Comparison of ENCODE assay signal across 17 cellular contexts in the genomic region with DNA sequence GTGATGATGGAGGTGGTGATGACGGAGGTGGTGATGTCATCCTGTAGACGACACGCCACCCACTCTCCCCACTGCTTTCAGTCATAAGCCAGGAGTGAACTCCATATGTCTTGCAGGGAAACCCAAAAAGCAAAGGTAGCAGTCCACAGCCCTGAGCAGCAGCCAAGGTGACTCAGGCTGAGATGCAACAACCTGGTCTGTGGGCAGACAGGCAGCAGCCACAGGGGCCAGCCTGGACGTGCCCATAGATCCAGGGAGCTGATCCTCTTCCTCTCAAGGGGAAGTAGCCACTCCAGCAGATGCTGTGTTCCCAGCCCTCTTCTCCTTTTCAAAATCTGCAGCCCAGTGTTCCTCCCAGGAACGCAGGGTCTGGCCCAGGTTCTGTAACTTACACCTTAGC. TPM values are rescaled to one million over a fixed set of nuclear protein-coding genes. Genes with fewer than 3 reads are reported as not detected.
DNase-seq lines count a peak whose midpoint lies in the region; ATAC-seq, FAIRE-seq and TF ChIP-seq lines count a peak whose summit lies in the region.
"Had no signal": no experiment of that assay in that cellular context is flagged by ENCODE, and none has a peak within 500 bp of the region (broad histone marks: within the 10 kb centered on the region; RNA-seq: fewer than 3 reads in every experiment).

No MANE protein-coding gene starts in this region.

- POLR2A ChIA-PET in HepG2 (lab: Yijun Ruan, JAX) = no interaction called here

- H3K79me2 ChIP-seq in HepG2 (ENCODE audit: insufficient read depth, low read length) = no peaks in the 10 kb centered on the region

- peak; percentile 40 for FAIRE-seq in bronchial epithelial cell (lab: Jason Lieb, UNC)
- FAIRE-seq in HepG2 (lab: Jason Lieb, UNC) = no peak
- FAIRE-seq: G401.6 had no signal

- TF ChIP-seq EP300 in HepG2 (IDR thresholded peaks at IDR 0.05; ENCODE audit: low read depth in 2 of 2, low read length in 2 of 2) = no peak
- TF ChIP-seq EP300 in HepG2 (CRISPR knock-in tag; IDR thresholded peaks at IDR 0.05; ENCODE audit: borderline replicate concordance) = no peak

- no peak for TF ChIP-seq RAD21 in HepG2 (CRISPR knock-in tag; IDR thresholded peaks at IDR 0.05)

- H4K20me1 ChIP-seq in HepG2 (ENCODE audit: insufficient read depth, low read length) = no peaks in the 10 kb centered on the region
- H4K20me1 ChIP-seq: BLaER1 treated with 17β-estradiol and CSF1 and Interleukin-3, amounts not matched to agents 10 nM and 100 nM had no signal

- peak; percentile 8 for DNase-seq in activated effector memory CD4-positive, alpha-beta T cell treated with anti-CD3 and anti-CD28 coated beads, Interleukin-2, amount 50 U/mL, for 16 hours
- no peak for DNase-seq in activated effector memory CD4-positive, alpha-beta T cell treated with Interleukin-2 at 50 U/mL for 16 hours
- DNase-seq in bronchial epithelial cell (ENCODE audit: low read depth) = peak; percentile 87
- no peak for DNase-seq in HepG2 (ENCODE audit: low spot score)
- DNase-seq in upper lobe of right lung = no peak
- no peak for DNase-seq in AML-193 (lab: John Stamatoyannopoulos, UW)
- DNase-seq: DND-41, GM23248, NCI-H1436 treated with DMSO at 0.1 percent for 48 hours, NCI-H2029 treated with DMSO at 0.1 percent for 48 hours, NCI-H510A treated with DMSO at 0.1 percent for 48 hours, PC-9 had no signal

- TF ChIP-seq POLR2A in HepG2 (IDR thresholded peaks at IDR 0.05; ENCODE audit: insufficient read depth in 1 of 2, low read depth in 2 of 2, low read length in 2 of 2) = no peak

- no peak for ATAC-seq in HepG2
- peak; percentile 38 for ATAC-seq in upper lobe of right lung
- ATAC-seq in HG03457 (IDR thresholded peaks at IDR 0.05; ENCODE audit: unreplicated experiment) = no peak
- ATAC-seq in HG03095 (IDR thresholded peaks at IDR 0.05; ENCODE audit: unreplicated experiment) = no peak

- 0 out of 2 replicates have a peak, but pooled peaks cover 5% of the 10 kb centered on the region for H3K4me1 ChIP-seq in HepG2 (ENCODE audit: insufficient read depth, low read length)
- peaks cover 6% of the 10 kb centered on the region for H3K4me1 ChIP-seq in upper lobe of right lung

- 58% methylated on average over 5 of the region's 5 CpGs for WGBS in HepG2 (ENCODE audit: low lambda C conversion rate)

- in situ Hi-C loops in HepG2 (cut with HindIII; ENCODE audit: extremely low pct_ligation_motif_present, low pct_unique_long_range_greater_than_20kb) = no loop called here

- no peak overlapping the region for H3K4me2 ChIP-seq in HepG2 (ENCODE audit: low read depth, low read length)
- H3K4me2 ChIP-seq: PC-9 had no signal

- H3K9me3 ChIP-seq in HepG2 (ENCODE audit: low read length) (no peaks in the 10 kb centered on the region), upper lobe of right lung (no peaks in the 10 kb centered on the region)

- H2AFZ ChIP-seq in HepG2 (ENCODE audit: low read length) = no peak overlapping the region
- H2AFZ ChIP-seq: GM23248, PC-9 had no signal

- H3K36me3 ChIP-seq in bronchial epithelial cell (ENCODE audit: control insufficient read depth, insufficient read depth, low read length) (no peaks in the 10 kb centered on the region), HepG2 (replicated peaks in 1 of 2; ENCODE audit: control insufficient read depth in 1 of 2, insufficient read depth in 2 of 2, low read length in 2 of 2) (no peaks in the 10 kb centered on the region), upper lobe of right lung (no peaks in the 10 kb centered on the region)
- H3K36me3 ChIP-seq: BLaER1 treated with 17β-estradiol and CSF1 and Interleukin-3, amounts not matched to agents 10 nM and 100 nM had no signal

- no peak for TF ChIP-seq CTCF in bronchial epithelial cell (IDR thresholded peaks at IDR 0.05; ENCODE audit: insufficient read depth, low read length, severe bottlenecking)
- TF ChIP-seq CTCF in HepG2 (CRISPR knock-in tag; IDR thresholded peaks at IDR 0.05) = no peak
- no peak for TF ChIP-seq CTCF in upper lobe of right lung (IDR thresholded peaks at IDR 0.05)

- intact Hi-C loops in HepG2 (cut with micrococcal nuclease; ENCODE audit: unreplicated experiment) = no loop called here
- intact Hi-C loops in upper lobe of right lung (cut with DNase I) = no loop called here

- CTCF ChIA-PET in HepG2 (lab: Yijun Ruan, JAX; ENCODE audit: low intra/inter-chr PET ratio, low total read pairs) = no interaction called here

- no peak overlapping the region for H3K4me3 ChIP-seq in bronchial epithelial cell (ENCODE audit: low read depth, low read length)
- H3K4me3 ChIP-seq in HepG2 (replicated peaks in 1 of 3; ENCODE audit: insufficient read depth in 1 of 3, low read depth in 2 of 3, low read length in 3 of 3) = no peak overlapping the region
- no peak overlapping the region for H3K4me3 ChIP-seq in upper lobe of right lung
- H3K4me3 ChIP-seq: BLaER1 treated with 17β-estradiol and CSF1 and Interleukin-3, amounts not matched to agents 10 nM and 100 nM; GM23248; PC-9 had no signal

- H3K27me3 ChIP-seq in bronchial epithelial cell (ENCODE audit: control insufficient read depth, insufficient read depth, low read length) (no peaks in the 10 kb centered on the region), HepG2 (ENCODE audit: control insufficient read depth in 1 of 2, insufficient read depth in 2 of 2, low read length in 2 of 2) (no peaks in the 10 kb centered on the region; a peak in 1 of 5 replicates), upper lobe of right lung (no peaks in the 10 kb centered on the region)
- H3K27me3 ChIP-seq: BLaER1 treated with 17β-estradiol and CSF1 and Interleukin-3, amounts not matched to agents 10 nM and 100 nM had no signal

- no peak overlapping the region for H3K9ac ChIP-seq in HepG2 (ENCODE audit: insufficient read depth, low read depth, low read length)
- H3K9ac ChIP-seq: BLaER1 treated with 17β-estradiol and CSF1 and Interleukin-3, amounts not matched to agents 10 nM and 100 nM; GM23248 had no signal

- H3K27ac ChIP-seq in HepG2 (ENCODE audit: extremely low read length, insufficient read depth, low read length) = no peak overlapping the region
- no peak overlapping the region for H3K27ac ChIP-seq in upper lobe of right lung
- H3K27ac ChIP-seq: BLaER1 treated with 17β-estradiol and CSF1 and Interleukin-3, amounts not matched to agents 10 nM and 100 nM; GM23248; PC-9 had no signal

- BruUV-seq in HepG2 (replicated peaks; lab: Mats Ljungman, UMichigan) = no TSS peak

TF ChIP-seq in HepG2, 621 proteins besides CTCF, POLR2A, EP300 and RAD21 (continues in another document):
- no peak for TF ChIP-seq JUND (CRISPR knock-in tag; IDR thresholded peaks at IDR 0.05)
- no peak for TF ChIP-seq RARA (CRISPR knock-in tag; IDR thresholded peaks at IDR 0.05)

RNA-seq across cellular contexts. Expression of a gene that starts 17.4 kb away (rescaled TPM):
- total RNA-seq in bronchial epithelial cell (0.13 TPM in 1 of 2 replicates, not detected in the other), HepG2 (2016; rRNA removed; fragmentation: Illumina TruSeq; extraction: Trizol) (0.09 and 0.11 TPM in 2 replicates), upper lobe of right lung (78.9 TPM)
- total RNA-seq in HepG2 (2016; cell fraction: cytosol; rRNA removed; fragmentation: Illumina TruSeq; extraction: Trizol; ENCODE audit: low read depth) = 0.09 TPM in 1 of 2 replicates, not detected in the other
- total RNA-seq in HepG2 (2016; cell fraction: insoluble cytoplasmic fraction; rRNA removed; fragmentation: Illumina TruSeq; extraction: Trizol) = 0.10 and 0.13 TPM in 2 replicates
- 0.09 and 0.21 TPM in 2 replicates for total RNA-seq in HepG2 (2016; cell fraction: membrane; rRNA removed; fragmentation: Illumina TruSeq; extraction: Trizol)
- total RNA-seq in HepG2 (2016; cell fraction: nucleus; rRNA removed; fragmentation: Illumina TruSeq; extraction: Trizol) = 0.19 TPM in 1 of 2 replicates, not detected in the other
- 0.05 and 0.08 TPM in 2 replicates for polyA plus RNA-seq in HepG2 (2011; rRNA removed)
- 0.10 and 0.11 TPM in 2 replicates for polyA plus RNA-seq in HepG2 (2011; cell fraction: cytosol; rRNA removed)
- 0.28 and 0.47 TPM in 2 replicates for polyA plus RNA-seq in HepG2 (2011; cell fraction: nucleus; rRNA removed)
- 0.36 and 0.56 TPM in 2 replicates for polyA plus RNA-seq in HepG2 (2012)
- polyA plus RNA-seq in HepG2 (2016; cell fraction: cytosol; fragmentation: Illumina TruSeq; extraction: Trizol; ENCODE audit: low read depth) = 0.11 and 0.14 TPM in 2 replicates
- polyA plus RNA-seq in HepG2 (2016; cell fraction: insoluble cytoplasmic fraction; fragmentation: Illumina TruSeq; extraction: Trizol; ENCODE audit: low read depth) = 0.13 TPM in 1 of 2 replicates, not detected in the other
- polyA plus RNA-seq in HepG2 (2016; cell fraction: membrane; fragmentation: Illumina TruSeq; extraction: Trizol; ENCODE audit: low read depth) = 0.24 TPM in 1 of 2 replicates, not detected in the other
- 0.15 TPM in 1 of 2 replicates, not detected in the other for polyA plus RNA-seq in HepG2 (2016; cell fraction: nucleus; fragmentation: Illumina TruSeq; extraction: Trizol; ENCODE audit: insufficient read depth, low read depth)
- 0.06 and 1.5 TPM in 2 replicates for polyA minus RNA-seq in HepG2 (2011; rRNA and poly(A)+ RNA removed; ENCODE audit: low replicate concordance)
- polyA minus RNA-seq in HepG2 (2011; cell fraction: cytosol; rRNA and poly(A)+ RNA removed) = 0.26 TPM in 1 of 2 replicates, not detected in the other
- 0.12 and 0.26 TPM in 2 replicates for polyA minus RNA-seq in HepG2 (2011; cell fraction: nucleus; rRNA and poly(A)+ RNA removed)
- total RNA-seq: GM23248 had no signal

RNA-seq across cellular contexts. Expression of a gene that starts 41.1 kb away (rescaled TPM):
- total RNA-seq in bronchial epithelial cell = not detected in 2 replicates
- not detected in 2 replicates for total RNA-seq in HepG2 (2016; rRNA removed; fragmentation: Illumina TruSeq; extraction: Trizol)
- total RNA-seq in HepG2 (2016; cell fraction: cytosol; rRNA removed; fragmentation: Illumina TruSeq; extraction: Trizol; ENCODE audit: low read depth) = not detected in 2 replicates
- 0.17 TPM in 1 of 2 replicates, not detected in the other for total RNA-seq in HepG2 (2016; cell fraction: insoluble cytoplasmic fraction; rRNA removed; fragmentation: Illumina TruSeq; extraction: Trizol)
- total RNA-seq in HepG2 (2016; cell fraction: membrane; rRNA removed; fragmentation: Illumina TruSeq; extraction: Trizol) = not detected in 2 replicates
- not detected in 2 replicates for total RNA-seq in HepG2 (2016; cell fraction: nucleus; rRNA removed; fragmentation: Illumina TruSeq; extraction: Trizol)
- polyA plus RNA-seq in HepG2 (2011; rRNA removed) = 0.01 TPM in 1 of 2 replicates, not detected in the other
- polyA plus RNA-seq in HepG2 (2011; cell fraction: cytosol; rRNA removed) = not detected in 2 replicates
- polyA plus RNA-seq in HepG2 (2011; cell fraction: nucleus; rRNA removed) = not detected in 2 replicates
- polyA plus RNA-seq in HepG2 (2012) = 0.64 TPM in 2 replicates
- polyA plus RNA-seq in HepG2 (2016; cell fraction: cytosol; fragmentation: Illumina TruSeq; extraction: Trizol; ENCODE audit: low read depth) = not detected in 2 replicates
- polyA plus RNA-seq in HepG2 (2016; cell fraction: insoluble cytoplasmic fraction; fragmentation: Illumina TruSeq; extraction: Trizol; ENCODE audit: low read depth) = not detected in 2 replicates
- polyA plus RNA-seq in HepG2 (2016; cell fraction: membrane; fragmentation: Illumina TruSeq; extraction: Trizol; ENCODE audit: low read depth) = not detected in 2 replicates
- not detected in 2 replicates for polyA plus RNA-seq in HepG2 (2016; cell fraction: nucleus; fragmentation: Illumina TruSeq; extraction: Trizol; ENCODE audit: insufficient read depth, low read depth)
- polyA minus RNA-seq in HepG2 (2011; rRNA and poly(A)+ RNA removed; ENCODE audit: low replicate concordance) = not detected in 2 replicates
- not detected in 2 replicates for polyA minus RNA-seq in HepG2 (2011; cell fraction: cytosol; rRNA and poly(A)+ RNA removed)
- not detected in 2 replicates for polyA minus RNA-seq in HepG2 (2011; cell fraction: nucleus; rRNA and poly(A)+ RNA removed)
- total RNA-seq in upper lobe of right lung = 0.69 TPM
- total RNA-seq: A172, GM23248, PC-9 had no signal

Comparison
In these comparisons a context has a peak if more than half of its experiments do, and no peak if none do; other contexts are left out.
1. DNase-seq: peak in activated effector memory CD4-positive, alpha-beta T cell treated with anti-CD3 and anti-CD28 coated beads, Interleukin-2, amount 50 U/mL, for 16 hours (single experiment) and bronchial epithelial cell (single experiment); none in activated effector memory CD4-positive, alpha-beta T cell treated with Interleukin-2 at 50 U/mL for 16 hours (single experiment), HepG2 (single experiment), upper lobe of right lung (single experiment) and AML-193 (0 of 2).
2. RNA of a gene that starts 17.4 kb away (total RNA-seq): 78.9 TPM in upper lobe of right lung (single experiment); 0.09 to 0.21 TPM in HepG2 and 0.13 TPM in bronchial epithelial cell; every median in the first group is over 10 times any median in the second.